9 cellular contexts compared by ENCODE assay signal in the genomic region with DNA sequence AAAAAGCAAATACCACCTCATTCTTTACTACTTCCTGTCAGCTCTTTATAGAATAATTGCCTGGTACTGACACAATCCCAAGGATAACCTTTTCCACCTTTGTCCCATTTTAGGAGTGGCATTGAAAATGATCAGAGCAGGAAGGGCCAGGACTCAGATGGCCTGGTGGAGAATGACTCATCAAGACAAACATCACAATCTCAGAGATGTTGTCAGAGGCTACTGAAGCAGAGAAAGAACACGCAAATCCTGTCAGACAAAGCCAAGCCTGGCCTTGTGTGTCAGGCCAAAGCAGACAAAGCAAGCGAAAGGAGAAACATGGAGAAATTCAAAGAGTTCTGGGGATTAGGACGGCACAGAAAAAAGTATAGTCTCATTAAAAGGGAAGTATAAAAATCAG. TPM values are rescaled to one million over a fixed set of nuclear protein-coding genes. Genes with fewer than 3 reads are reported as not detected.
DNase-seq lines count a peak whose midpoint lies in the region; ATAC-seq, FAIRE-seq and TF ChIP-seq lines count a peak whose summit lies in the region.
"Had no signal": no experiment of that assay in that cellular context is flagged by ENCODE, and none has a peak within 500 bp of the region (broad histone marks: within the 10 kb centered on the region; RNA-seq: fewer than 3 reads in every experiment).

No MANE protein-coding gene starts in this region.

- no peaks in the 10 kb centered on the region for H3K36me3 ChIP-seq in adipocyte (ENCODE audit: control insufficient read depth, insufficient read depth, low read length, severe bottlenecking)

- ATAC-seq in Right ventricle myocardium superior (ENCODE audit: poor library complexity) (peak; percentile 38), Right ventricle myocardium inferior (no peak)

- intact Hi-C loops in Right ventricle myocardium superior (cut with DNase I) (no loop called here), Right ventricle myocardium inferior (cut with DNase I) (no loop called here), posterior cingulate gyrus (cut with DNase I) (no loop called here)

- H3K4me1 ChIP-seq in adipocyte (ENCODE audit: control insufficient read depth, insufficient read depth, low read length), result peaks cover 41% of the 10 kb centered on the region

- H3K4me3 ChIP-seq in adipocyte (ENCODE audit: low read length), result no peak overlapping the region

- TF ChIP-seq CTCF in GM13976 (IDR thresholded peaks at IDR 0.05; ENCODE audit: borderline replicate concordance, control extremely low read depth, extremely low read depth, insufficient read depth, missing control alignments), result no peak

- H3K9ac ChIP-seq in adipocyte (ENCODE audit: low read length), result peak overlapping the region; percentile 52

- no peaks in the 10 kb centered on the region for H3K27me3 ChIP-seq in adipocyte (replicated peaks; ENCODE audit: control insufficient read depth, insufficient read depth, low read length)

- H3K9me3 ChIP-seq in adipocyte (ENCODE audit: control insufficient read depth, low read length), result no peaks in the 10 kb centered on the region

- in situ Hi-C loops in GM13976 (cut with MboI; ENCODE audit: low sequenced_read_pairs, unreplicated experiment), result no loop called here

- DNase-seq in Right ventricle myocardium superior (no peak), Right ventricle myocardium inferior (ENCODE audit: missing footprints) (no peak), adipocyte (ENCODE audit: low read depth) (peak; percentile 74), iPS-NIHi11 (ENCODE audit: low spot score) (peak; percentile 16), urothelium cell line (ENCODE audit: low spot score) (peak; percentile 65), NCI-H2171 (lab: John Stamatoyannopoulos, UW) (no peak), posterior cingulate gyrus (no peak), GM13976 (ENCODE audit: low spot score) (no peak)
- DNase-seq: activated CD4-positive, alpha-beta T cell treated with anti-CD3 and anti-CD28 coated beads, Interleukin-2, amount 10 ng/mL, durations not matched to agents 7 days and 5 days had no signal

- FAIRE-seq in urothelium cell line (lab: Jason Lieb, UNC), result no peak

RNA-seq across cellular contexts. Expression of a gene that starts 40.9 kb away (rescaled TPM):
- total RNA-seq in Right ventricle myocardium superior, result 9.3 TPM
- 8.1 TPM for total RNA-seq in Right ventricle myocardium inferior

RNA-seq across cellular contexts. Expression of a gene that starts 48.7 kb away (rescaled TPM):
- total RNA-seq in Right ventricle myocardium superior (5.4 TPM), Right ventricle myocardium inferior (6.2 TPM)

Comparison
In these comparisons a context has a peak if more than half of its experiments do, and no peak if none do; other contexts are left out.
1. DNase-seq: peak in adipocyte (single experiment), iPS-NIHi11 (single experiment) and urothelium cell line (single experiment); none in Right ventricle myocardium superior (single experiment), Right ventricle myocardium inferior (single experiment), NCI-H2171 (single experiment), posterior cingulate gyrus (0 of 10) and GM13976 (single experiment).